11 cellular contexts compared by ENCODE assay signal in the genomic region with DNA sequence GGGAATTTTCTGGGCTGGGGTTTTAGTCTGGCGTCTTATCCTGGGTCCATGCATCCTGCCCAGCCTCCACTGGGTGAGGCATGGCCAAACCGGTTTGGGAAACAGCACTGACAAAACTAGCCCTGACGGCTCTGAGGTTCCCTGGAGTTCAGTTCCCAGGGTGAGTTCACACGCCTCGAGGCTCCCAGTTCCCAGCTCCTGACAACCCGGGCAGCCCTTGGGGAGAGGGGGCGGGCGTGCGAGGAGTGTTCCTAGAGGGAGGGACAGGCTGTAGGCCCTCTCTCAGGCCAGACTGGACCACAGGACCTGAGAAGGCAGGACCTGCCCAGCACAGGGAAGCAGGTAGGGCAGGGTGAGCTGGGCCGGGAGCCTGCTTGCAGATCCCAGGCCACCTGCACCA.
DNase-seq lines count a peak whose midpoint lies in the region; ATAC-seq and TF ChIP-seq lines count a peak whose summit lies in the region.
"Had no signal": no experiment of that assay in that cellular context is flagged by ENCODE, and none has a peak within 500 bp of the region (broad histone marks: within the 10 kb centered on the region; RNA-seq: fewer than 3 reads in every experiment).

No MANE protein-coding gene starts in this region.

- TF ChIP-seq POLR2A in prostate gland (IDR thresholded peaks at IDR 0.05), result peak; percentile 33

- H3K9me3 ChIP-seq in CD4-positive, CD25-positive, alpha-beta regulatory T cell (ENCODE audit: control insufficient read depth in 2 of 2, low read length in 2 of 2), result no peaks in the 10 kb centered on the region
- H3K9me3 ChIP-seq in right atrium auricular region (no peaks in the 10 kb centered on the region), prostate gland (no peaks in the 10 kb centered on the region)

- no peaks in the 10 kb centered on the region for H3K9me3 Mint-ChIP-seq in CD4-positive, CD25-positive, alpha-beta regulatory T cell

- no peak for TF ChIP-seq CTCF in VCaP (conservative IDR thresholded peaks at IDR 0.05)
- TF ChIP-seq CTCF in right atrium auricular region (IDR thresholded peaks at IDR 0.05), result no peak
- no peak for TF ChIP-seq CTCF in prostate gland (IDR thresholded peaks at IDR 0.05)

- H3K36me3 Mint-ChIP-seq in CD4-positive, CD25-positive, alpha-beta regulatory T cell, result no peaks in the 10 kb centered on the region

- H3K27me3 Mint-ChIP-seq in CD4-positive, CD25-positive, alpha-beta regulatory T cell, result no peaks in the 10 kb centered on the region

- H3K36me3 ChIP-seq in CD4-positive, CD25-positive, alpha-beta regulatory T cell (ENCODE audit: control insufficient read depth, insufficient read depth, low read length), result peaks cover 3% of the 10 kb centered on the region
- no peaks in the 10 kb centered on the region for H3K36me3 ChIP-seq in right atrium auricular region
- no peaks in the 10 kb centered on the region for H3K36me3 ChIP-seq in prostate gland

- peaks cover 0 to 64% (median 31%) of the 10 kb centered on the region in 4 donors for H3K4me1 Mint-ChIP-seq in CD4-positive, CD25-positive, alpha-beta regulatory T cell

- DNase-seq in CD4-positive, CD25-positive, alpha-beta regulatory T cell, result no peak
- no peak for DNase-seq in right atrium auricular region (ENCODE audit: low spot score)
- DNase-seq in prostate gland (ENCODE audit: low spot score), result peak; percentile 59
- DNase-seq in HCEC 1CT, result no peak
- no peak for DNase-seq in amniotic stem cell (lab: John Stamatoyannopoulos, UW)
- no peak for DNase-seq in NCI-H446 (lab: John Stamatoyannopoulos, UW)
- no peak for DNase-seq in NCI-H524 treated with DMSO at 0.1 percent for 48 hours (lab: John Stamatoyannopoulos, UW)
- DNase-seq: activated CD8-positive, alpha-beta memory T cell treated with anti-CD3 and anti-CD28 coated beads, Interleukin-2, amount 50 U/mL, for 48 hours; MM.1S; NCI-H82 had no signal

- no peak overlapping the region for H3K27ac ChIP-seq in CD4-positive, CD25-positive, alpha-beta regulatory T cell (ENCODE audit: insufficient read depth, low read length, poor library complexity, severe bottlenecking)
- H3K27ac ChIP-seq in VCaP (peak overlapping the region; percentile 67), right atrium auricular region (peak overlapping the region; percentile 74 to 89), prostate gland (peak overlapping the region; percentile 39 to 60)

- no peak overlapping the region for H3K4me3 Mint-ChIP-seq in CD4-positive, CD25-positive, alpha-beta regulatory T cell

- ATAC-seq in CD4-positive, CD25-positive, alpha-beta regulatory T cell (ENCODE audit: low read depth in 2 of 2), result no peak

- intact Hi-C loops in prostate gland (cut with DNase I), result no loop called here

- H3K4me3 ChIP-seq in CD4-positive, CD25-positive, alpha-beta regulatory T cell (ENCODE audit: low read depth, low read length), result no peak overlapping the region
- H3K4me3 ChIP-seq in right atrium auricular region (no peak overlapping the region), prostate gland (no peak overlapping the region)

- H3K4me1 ChIP-seq in CD4-positive, CD25-positive, alpha-beta regulatory T cell (ENCODE audit: control insufficient read depth, insufficient read depth, low read length, poor library complexity, severe bottlenecking), result peaks cover 11% of the 10 kb centered on the region
- H3K4me1 ChIP-seq in right atrium auricular region (peaks cover 0 to 95% of the 10 kb centered on the region in 2 donors), prostate gland (replicated peaks) (peaks cover 16% of the 10 kb centered on the region)

- WGBS in prostate gland, result 38% methylated on average over 10 of the region's 10 CpGs

- H3K27me3 ChIP-seq in CD4-positive, CD25-positive, alpha-beta regulatory T cell (ENCODE audit: control insufficient read depth, insufficient read depth, low read length), result no peaks in the 10 kb centered on the region
- H3K27me3 ChIP-seq in right atrium auricular region, result no peaks in the 10 kb centered on the region
- no peaks in the 10 kb centered on the region for H3K27me3 ChIP-seq in prostate gland (replicated peaks; ENCODE audit: insufficient read depth)

- H3K27ac Mint-ChIP-seq in CD4-positive, CD25-positive, alpha-beta regulatory T cell, result peak overlapping the region in 2 of 3 donors; percentile 83 to 93
